11 cellular contexts compared by ENCODE assay signal in the genomic region with DNA sequence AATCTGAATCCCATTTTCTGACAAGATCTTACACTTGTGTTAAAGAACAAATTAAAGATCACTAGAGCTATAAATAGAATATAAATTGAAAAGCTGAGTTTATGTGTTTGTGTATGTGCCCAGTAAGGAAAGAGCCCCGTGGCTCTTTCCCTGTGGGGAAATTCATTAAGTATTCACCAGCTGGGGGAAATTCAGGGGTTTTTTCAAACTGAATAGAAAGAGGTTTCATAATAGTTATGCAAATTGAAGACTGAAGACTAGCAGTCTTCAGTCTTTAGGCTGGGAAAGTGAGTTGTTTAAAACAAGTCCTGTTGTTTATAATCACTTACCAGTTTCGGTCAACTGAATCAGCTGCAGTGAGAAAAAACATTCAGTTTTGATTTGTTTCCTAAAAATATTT. TPM values are rescaled to one million over a fixed set of nuclear protein-coding genes. Genes with fewer than 3 reads are reported as not detected.
DNase-seq lines count a peak whose midpoint lies in the region; ATAC-seq and TF ChIP-seq lines count a peak whose summit lies in the region.
"Had no signal": no experiment of that assay in that cellular context is flagged by ENCODE, and none has a peak within 500 bp of the region (broad histone marks: within the 10 kb centered on the region; RNA-seq: fewer than 3 reads in every experiment).

No MANE protein-coding gene starts in this region.

- peaks cover 47% of the 10 kb centered on the region for H3K4me1 Mint-ChIP-seq in memory B cell
- no peaks in the 10 kb centered on the region for H3K4me1 Mint-ChIP-seq in activated T-helper 1 cell treated with anti-CD3 and anti-CD28 coated beads, Interleukin-12 subunit alpha, Interleukin-12 subunit beta, Interleukin-2, Interleukin-4 antibody, amounts not matched to agents 30 ng/mL and 10 ng/mL and 1 ng/mL, durations not matched to agents 14 hours and 24 hours and 36 hours (ENCODE audit: low read depth)
- H3K4me1 Mint-ChIP-seq: activated naive CD4-positive, alpha-beta T cell treated with anti-CD3 and anti-CD28 coated beads, Interleukin-2, amount 10 ng/mL, durations not matched to agents 7 days and 5 days had no signal

- DNase-seq in memory B cell (ENCODE audit: low spot score in 2 of 2) (peak in 1 of 2 donors; percentile 69), PC-3 (no peak), left lobe of liver (ENCODE audit: low spot score) (no peak)
- no peak for DNase-seq in activated T-helper 1 cell treated with anti-CD3 and anti-CD28 coated beads, Interleukin-12 subunit alpha, Interleukin-12 subunit beta, Interleukin-2, Interleukin-4 antibody, amounts not matched to agents 30 ng/mL and 10 ng/mL and 1 ng/mL, durations not matched to agents 14 hours and 24 hours and 36 hours (ENCODE audit: low spot score)
- DNase-seq: activated naive CD4-positive, alpha-beta T cell treated with anti-CD3 and anti-CD28 coated beads, Interleukin-2, amount 10 ng/mL, durations not matched to agents 7 days and 5 days; NCI-H146; trophoblast cell had no signal

- TF ChIP-seq CTCF in PC-3 (conservative IDR thresholded peaks at IDR 0.05; ENCODE audit: low read depth, low read length) = no peak

- ATAC-seq in GM18907 (IDR thresholded peaks at IDR 0.05; ENCODE audit: unreplicated experiment) (peak; percentile 84), GM21619 (IDR thresholded peaks at IDR 0.05; ENCODE audit: unreplicated experiment) (peak; percentile 83), HG03354 (IDR thresholded peaks at IDR 0.05; ENCODE audit: poor library complexity, severe bottlenecking, unreplicated experiment) (peak; percentile 89), memory B cell (ENCODE audit: low read depth) (peak; percentile 77), PC-3 (no peak), left lobe of liver (no peak)

- BruUV-seq in PC-3 (replicated peaks; lab: Mats Ljungman, UMichigan) = no TSS peak

- H3K9me3 ChIP-seq in PC-3 (ENCODE audit: low read length) = no peaks in the 10 kb centered on the region

- peak overlapping the region; percentile 57 for H3K4me3 Mint-ChIP-seq in memory B cell
- no peak overlapping the region for H3K4me3 Mint-ChIP-seq in activated T-helper 1 cell treated with anti-CD3 and anti-CD28 coated beads, Interleukin-12 subunit alpha, Interleukin-12 subunit beta, Interleukin-2, Interleukin-4 antibody, amounts not matched to agents 30 ng/mL and 10 ng/mL and 1 ng/mL, durations not matched to agents 14 hours and 24 hours and 36 hours
- H3K4me3 Mint-ChIP-seq: activated naive CD4-positive, alpha-beta T cell treated with anti-CD3 and anti-CD28 coated beads, Interleukin-2, amount 10 ng/mL, durations not matched to agents 7 days and 5 days had no signal

- H3K27me3 Mint-ChIP-seq in memory B cell = no peaks in the 10 kb centered on the region
- H3K27me3 Mint-ChIP-seq in activated T-helper 1 cell treated with anti-CD3 and anti-CD28 coated beads, Interleukin-12 subunit alpha, Interleukin-12 subunit beta, Interleukin-2, Interleukin-4 antibody, amounts not matched to agents 30 ng/mL and 10 ng/mL and 1 ng/mL, durations not matched to agents 14 hours and 24 hours and 36 hours (ENCODE audit: insufficient read depth) = peaks cover 2% of the 10 kb centered on the region

- H3K4me3 ChIP-seq in PC-3 (ENCODE audit: low read length) = no peak overlapping the region
- H3K4me3 ChIP-seq: lung had no signal

- CTCF ChIA-PET in PC-3 (lab: Charles Lee) = no interaction called here

- H2AFZ ChIP-seq in PC-3 (ENCODE audit: low read length) = no peak overlapping the region

- no peak overlapping the region for H3K4me2 ChIP-seq in PC-3 (ENCODE audit: low read length)

- peaks cover 27% of the 10 kb centered on the region for H3K4me1 ChIP-seq in PC-3 (ENCODE audit: insufficient read depth, low read length)

- no peaks in the 10 kb centered on the region for H3K36me3 ChIP-seq in PC-3 (ENCODE audit: low read depth, low read length)

- peaks cover 6% of the 10 kb centered on the region for H3K9me3 Mint-ChIP-seq in memory B cell
- no peaks in the 10 kb centered on the region for H3K9me3 Mint-ChIP-seq in activated T-helper 1 cell treated with anti-CD3 and anti-CD28 coated beads, Interleukin-12 subunit alpha, Interleukin-12 subunit beta, Interleukin-2, Interleukin-4 antibody, amounts not matched to agents 30 ng/mL and 10 ng/mL and 1 ng/mL, durations not matched to agents 14 hours and 24 hours and 36 hours
- H3K9me3 Mint-ChIP-seq: activated naive CD4-positive, alpha-beta T cell treated with anti-CD3 and anti-CD28 coated beads, Interleukin-2, amount 10 ng/mL, durations not matched to agents 7 days and 5 days had no signal

- H3K79me2 ChIP-seq in PC-3 (ENCODE audit: low read length) = no peaks in the 10 kb centered on the region

- POLR2A ChIA-PET in PC-3 (lab: Charles Lee; ENCODE audit: unreplicated experiment) = no interaction called here

- H3K9ac ChIP-seq in PC-3 (ENCODE audit: low read length) = no peak overlapping the region

- H4K20me1 ChIP-seq in PC-3 (ENCODE audit: low read length) = no peaks in the 10 kb centered on the region

- peaks cover 9% of the 10 kb centered on the region; the same call in 1 of the 2 replicates for H3K27me3 ChIP-seq in PC-3 (ENCODE audit: low read length)

- peaks cover 4% of the 10 kb centered on the region for H3K36me3 Mint-ChIP-seq in memory B cell
- H3K36me3 Mint-ChIP-seq in activated T-helper 1 cell treated with anti-CD3 and anti-CD28 coated beads, Interleukin-12 subunit alpha, Interleukin-12 subunit beta, Interleukin-2, Interleukin-4 antibody, amounts not matched to agents 30 ng/mL and 10 ng/mL and 1 ng/mL, durations not matched to agents 14 hours and 24 hours and 36 hours (ENCODE audit: low read depth) = no peaks in the 10 kb centered on the region
- H3K36me3 Mint-ChIP-seq: activated naive CD4-positive, alpha-beta T cell treated with anti-CD3 and anti-CD28 coated beads, Interleukin-2, amount 10 ng/mL, durations not matched to agents 7 days and 5 days had no signal

- H3K9me2 ChIP-seq in PC-3 (replicated peaks; ENCODE audit: low read length) = no peaks in the 10 kb centered on the region

- peaks cover 11% of the 10 kb centered on the region for H3F3A ChIP-seq in PC-3 (ENCODE audit: low read length, unreplicated experiment)

- intact Hi-C loops in PC-3 (cut with micrococcal nuclease) = no loop called here
- intact Hi-C loops in activated T-helper 1 cell treated with anti-CD3 and anti-CD28 coated beads, Interleukin-12 subunit alpha, Interleukin-12 subunit beta, Interleukin-2, Interleukin-4 antibody, amounts not matched to agents 30 ng/mL and 10 ng/mL and 1 ng/mL, durations not matched to agents 14 hours and 24 hours and 36 hours (cut with micrococcal nuclease) = no loop called here

- no peak overlapping the region for H3K27ac ChIP-seq in PC-3 (ENCODE audit: low read length)

- peak overlapping the region; percentile 96 for H3K27ac Mint-ChIP-seq in memory B cell
- no peak overlapping the region for H3K27ac Mint-ChIP-seq in activated T-helper 1 cell treated with anti-CD3 and anti-CD28 coated beads, Interleukin-12 subunit alpha, Interleukin-12 subunit beta, Interleukin-2, Interleukin-4 antibody, amounts not matched to agents 30 ng/mL and 10 ng/mL and 1 ng/mL, durations not matched to agents 14 hours and 24 hours and 36 hours
- H3K27ac Mint-ChIP-seq: activated naive CD4-positive, alpha-beta T cell treated with anti-CD3 and anti-CD28 coated beads, Interleukin-2, amount 10 ng/mL, durations not matched to agents 7 days and 5 days had no signal

RNA-seq across cellular contexts. Expression of a gene that starts 11.3 kb away (rescaled TPM):
- total RNA-seq in PC-3 (2014; rRNA removed) (2.1 and 3.6 TPM in 2 replicates), left lobe of liver (13.7 TPM)
- not detected in 2 replicates for total RNA-seq in activated T-helper 1 cell treated with anti-CD3 and anti-CD28 coated beads, Interleukin-12 subunit alpha, Interleukin-12 subunit beta, Interleukin-2, Interleukin-4 antibody, amounts not matched to agents 30 ng/mL and 10 ng/mL and 1 ng/mL, durations not matched to agents 14 hours and 24 hours and 36 hours

RNA-seq across cellular contexts. Expression of a gene that starts 29.2 kb away (rescaled TPM):
- total RNA-seq in PC-3 (2014; rRNA removed) (0.07 and 0.29 TPM in 2 replicates), left lobe of liver (0.43 TPM)
- total RNA-seq in activated T-helper 1 cell treated with anti-CD3 and anti-CD28 coated beads, Interleukin-12 subunit alpha, Interleukin-12 subunit beta, Interleukin-2, Interleukin-4 antibody, amounts not matched to agents 30 ng/mL and 10 ng/mL and 1 ng/mL, durations not matched to agents 14 hours and 24 hours and 36 hours = not detected in 2 replicates

RNA-seq across cellular contexts. Expression of a gene that starts 40.0 kb away (rescaled TPM):
- not detected in 2 replicates for total RNA-seq in PC-3 (2014; rRNA removed)
- total RNA-seq in activated T-helper 1 cell treated with anti-CD3 and anti-CD28 coated beads, Interleukin-12 subunit alpha, Interleukin-12 subunit beta, Interleukin-2, Interleukin-4 antibody, amounts not matched to agents 30 ng/mL and 10 ng/mL and 1 ng/mL, durations not matched to agents 14 hours and 24 hours and 36 hours = not detected in 2 replicates
- total RNA-seq in left lobe of liver = not detected

Comparison
In these comparisons a context has a peak if more than half of its experiments do, and no peak if none do; other contexts are left out.
1. ATAC-seq: peak in GM18907 (single experiment), GM21619 (single experiment), HG03354 (single experiment) and memory B cell (single experiment); none in PC-3 (single experiment) and left lobe of liver (single experiment).